Comparison of ENCODE assay signal across 8 cellular contexts in genomic region chr16:20904507-20905079, GRCh38. TPM values are rescaled to one million over a fixed set of nuclear protein-coding genes. Genes with fewer than 3 reads are reported as not detected.
DNase-seq lines count a peak whose midpoint lies in the region; ATAC-seq and TF ChIP-seq lines count a peak whose summit lies in the region.

No MANE protein-coding gene starts in this region.

- DNase-seq in GM23338 (ENCODE audit: low spot score): no peak
- no peak for DNase-seq in esophagus muscularis mucosa (ENCODE audit: extremely low spot score)
- no peak for DNase-seq in posterior cingulate gyrus

- intact Hi-C loops in esophagus muscularis mucosa (cut with DNase I) (no loop called here), posterior cingulate gyrus (cut with DNase I) (loop anchor here (5.0 kb wide), 2 partner anchors 52 to 97 kb away; partner anchors contain the start of genes ERI2 and REXO5)

- H3K27ac ChIP-seq in ACC112 (ENCODE audit: low read depth, low read length) (peak overlapping the region; percentile 95), GM23338 (ENCODE audit: low read depth) (no peak overlapping the region), SU-DHL-6 (ENCODE audit: low read depth, low read length) (peak overlapping the region; percentile 27), esophagus muscularis mucosa (replicated peaks in 1 of 4) (peak overlapping the region; percentile 93 to 99 (median 99)), skeletal muscle tissue (ENCODE audit: low read depth, low read length) (peak overlapping the region; percentile 81)

- H4K20me1 ChIP-seq in GM23338 (replicated peaks; ENCODE audit: insufficient read depth): no peaks in the 10 kb centered on the region
- H4K20me1 ChIP-seq in SU-DHL-6 (ENCODE audit: low read depth, low read length): no peaks in the 10 kb centered on the region

- H3K4me3 Mint-ChIP-seq in GM23338: no peak overlapping the region

- no peaks in the 10 kb centered on the region for H3K36me3 ChIP-seq in ACC112 (ENCODE audit: insufficient read depth, low read length)
- no peaks in the 10 kb centered on the region for H3K36me3 ChIP-seq in GM23338 (ENCODE audit: insufficient read depth)
- H3K36me3 ChIP-seq in SU-DHL-6 (ENCODE audit: low read length): no peaks in the 10 kb centered on the region
- no peaks in the 10 kb centered on the region for H3K36me3 ChIP-seq in esophagus muscularis mucosa
- H3K36me3 ChIP-seq in skeletal muscle tissue (ENCODE audit: control insufficient read depth in 3 of 3, insufficient read depth in 3 of 3, low read length in 3 of 3): peaks cover 0 to 1% (median 0%) of the 10 kb centered on the region in 3 donors

- H3F3A ChIP-seq in GM23338 (replicated peaks; ENCODE audit: low read depth) (no peaks in the 10 kb centered on the region), SU-DHL-6 (ENCODE audit: insufficient read depth) (peaks cover 17% of the 10 kb centered on the region)

- H3K27ac Mint-ChIP-seq in GM23338: peak overlapping the region; percentile 12; the same call in 1 of the 2 replicates

- TF ChIP-seq CTCF in GM23338 (conservative IDR thresholded peaks at IDR 0.05; ENCODE audit: low read depth in 2 of 2) (no peak), SU-DHL-6 (IDR thresholded peaks at IDR 0.05; ENCODE audit: insufficient read depth, low read length, poor library complexity, severe bottlenecking) (no peak), esophagus muscularis mucosa (IDR thresholded peaks at IDR 0.05) (no peak)

- H3K79me2 ChIP-seq in ACC112 (ENCODE audit: control insufficient read depth, insufficient read depth, low read length, unreplicated experiment) (peaks cover 43% of the 10 kb centered on the region), GM23338 (replicated peaks; ENCODE audit: insufficient read depth) (peaks cover 35% of the 10 kb centered on the region), SU-DHL-6 (ENCODE audit: insufficient read depth, low read length) (peaks cover 15% of the 10 kb centered on the region; the same call in 1 of the 2 replicates)

- no peaks in the 10 kb centered on the region for H3K9me3 ChIP-seq in SU-DHL-6 (ENCODE audit: insufficient read depth, low read length)
- H3K9me3 ChIP-seq in esophagus muscularis mucosa: no peaks in the 10 kb centered on the region
- H3K9me3 ChIP-seq in skeletal muscle tissue (ENCODE audit: control insufficient read depth in 3 of 3, low read length in 3 of 3): no peaks in the 10 kb centered on the region

- peaks cover 33% of the 10 kb centered on the region for H3K4me1 Mint-ChIP-seq in GM23338

- no peak for TF ChIP-seq POLR2A in esophagus muscularis mucosa (IDR thresholded peaks at IDR 0.05; ENCODE audit: low read depth)

- H3K9ac ChIP-seq in SU-DHL-6 (ENCODE audit: low read length) (no peak overlapping the region), skeletal muscle tissue (ENCODE audit: low read depth in 1 of 3, low read length in 3 of 3) (peak overlapping the region in 1 of 3 donors; percentile 18)

- no peak for TF ChIP-seq EP300 in esophagus muscularis mucosa (IDR thresholded peaks at IDR 0.05)

- H3K27me3 Mint-ChIP-seq in GM23338 (ENCODE audit: insufficient read depth, low read depth, poor library complexity): peaks cover 6% of the 10 kb centered on the region

- peaks cover 2% of the 10 kb centered on the region; the same call in 1 of the 3 replicates for H3K9me3 Mint-ChIP-seq in GM23338

- peak overlapping the region; percentile 23 for H3K4me3 ChIP-seq in ACC112 (ENCODE audit: low read depth, low read length)
- H3K4me3 ChIP-seq in GM23338: no peak overlapping the region
- no peak overlapping the region for H3K4me3 ChIP-seq in SU-DHL-6 (ENCODE audit: insufficient read depth, low read length, poor library complexity, severe bottlenecking)
- H3K4me3 ChIP-seq in esophagus muscularis mucosa: no peak overlapping the region
- H3K4me3 ChIP-seq in skeletal muscle tissue (ENCODE audit: low read length in 3 of 3): no peak overlapping the region

- H3K9me2 ChIP-seq in GM23338 (ENCODE audit: insufficient read depth) (no peaks in the 10 kb centered on the region), SU-DHL-6 (replicated peaks; ENCODE audit: insufficient read depth, low read length) (no peaks in the 10 kb centered on the region)

- 34% methylated on average over 3 of the region's 3 CpGs for WGBS in esophagus muscularis mucosa

- peaks cover 63% of the 10 kb centered on the region for H3K4me1 ChIP-seq in ACC112 (ENCODE audit: control insufficient read depth, insufficient read depth, low read length, unreplicated experiment)
- H3K4me1 ChIP-seq in GM23338 (ENCODE audit: insufficient read depth): peaks cover 28% of the 10 kb centered on the region
- H3K4me1 ChIP-seq in esophagus muscularis mucosa: peaks cover 63 to 75% (median 70%) of the 10 kb centered on the region in 4 donors
- peaks cover 39 to 65% (median 54%) of the 10 kb centered on the region in 3 donors for H3K4me1 ChIP-seq in skeletal muscle tissue (ENCODE audit: control insufficient read depth in 3 of 3, insufficient read depth in 3 of 3, low read length in 3 of 3)

- H2AFZ ChIP-seq in ACC112 (ENCODE audit: low read length, unreplicated experiment) (peak overlapping the region; percentile 18), GM23338 (no peak overlapping the region), SU-DHL-6 (ENCODE audit: low read depth, low read length, severe bottlenecking) (no peak overlapping the region)

- H3K27me3 ChIP-seq in ACC112 (ENCODE audit: insufficient read depth, low read length) (no peaks in the 10 kb centered on the region), GM23338 (ENCODE audit: insufficient read depth) (no peaks in the 10 kb centered on the region), SU-DHL-6 (ENCODE audit: low read length) (no peaks in the 10 kb centered on the region), esophagus muscularis mucosa (no peaks in the 10 kb centered on the region), skeletal muscle tissue (ENCODE audit: control insufficient read depth in 3 of 3, insufficient read depth in 3 of 3, low read length in 3 of 3) (no peaks in the 10 kb centered on the region)

- no peak overlapping the region for H3K4me2 ChIP-seq in GM23338
- peak overlapping the region; percentile 50 for H3K4me2 ChIP-seq in SU-DHL-6 (ENCODE audit: low read depth, low read length, poor library complexity, severe bottlenecking)

- ATAC-seq in GM23338: no peak
- no peak for ATAC-seq in HG02610 (IDR thresholded peaks at IDR 0.05; ENCODE audit: unreplicated experiment)
- no peak for ATAC-seq in HG03139 (IDR thresholded peaks at IDR 0.05; ENCODE audit: unreplicated experiment)

- H3K36me3 Mint-ChIP-seq in GM23338 (ENCODE audit: low read depth): peaks cover 9% of the 10 kb centered on the region; the same call in 2 of the 3 replicates

TF ChIP-seq in GM23338, 12 proteins besides CTCF, POLR2A, EP300 and RAD21 (continues in another document):
- TF ChIP-seq ZNF331 (CRISPR knock-in tag; IDR thresholded peaks at IDR 0.05; ENCODE audit: low read depth) (no peak), NANOG (IDR thresholded peaks at IDR 0.05; ENCODE audit: borderline replicate concordance) (no peak), POLR2AphosphoS5 (IDR thresholded peaks at IDR 0.05; ENCODE audit: low read depth) (no peak)

RNA-seq across cellular contexts. Expression of gene LYRM1, which starts 4.0 kb away (rescaled TPM):
- total RNA-seq in GM23338 (2014; rRNA removed; shearing (Covaris generic)): 18.7 and 19.4 TPM in 2 replicates
- 24.8 and 24.9 TPM in 2 replicates for polyA plus RNA-seq in GM23338 (2016; fragmentation: Nextera tagmentation; extraction: Ambion mirVana)
- 10 to 100 TPM; 38.9 to 69.2 (median 46.4) TPM for total RNA-seq in esophagus muscularis mucosa
- total RNA-seq in skeletal muscle tissue: 23.5 TPM

RNA-seq across cellular contexts. Expression of gene DCUN1D3, which starts 4.4 kb away (rescaled TPM):
- total RNA-seq in GM23338 (2014; rRNA removed; shearing (Covaris generic)): 13.7 and 16.0 TPM in 2 replicates
- polyA plus RNA-seq in GM23338 (2016; fragmentation: Nextera tagmentation; extraction: Ambion mirVana): 8.0 and 8.5 TPM in 2 replicates
- 10 to 100 TPM; 18.3 to 37.4 (median 27.8) TPM for total RNA-seq in esophagus muscularis mucosa
- total RNA-seq in skeletal muscle tissue: 10.4 TPM
